Comparison of ENCODE assay signal across 24 cellular contexts in the genomic region with DNA sequence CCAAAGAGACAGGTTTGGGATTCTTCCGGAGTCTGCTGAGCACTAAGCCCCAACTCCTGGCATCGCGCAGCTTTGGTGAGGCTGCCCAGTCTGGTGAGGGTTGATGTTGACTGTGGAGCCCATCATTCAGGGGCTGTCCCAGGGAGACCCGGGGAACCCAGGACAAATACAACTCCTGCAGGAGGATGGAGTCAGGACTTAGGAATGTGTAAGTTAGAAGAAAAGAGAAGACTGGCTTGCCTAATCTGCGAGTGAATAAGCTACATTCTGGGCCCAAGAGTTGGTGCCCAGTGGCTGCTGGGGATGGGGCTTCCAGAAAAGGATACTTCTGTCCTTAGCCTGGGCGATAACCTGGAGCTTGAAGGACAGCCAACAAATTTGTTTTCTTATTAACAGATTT. TPM values are rescaled to one million over a fixed set of nuclear protein-coding genes. Genes with fewer than 3 reads are reported as not detected.
DNase-seq lines count a peak whose midpoint lies in the region; FAIRE-seq and TF ChIP-seq lines count a peak whose summit lies in the region.
"Had no signal": no experiment of that assay in that cellular context is flagged by ENCODE, and none has a peak within 500 bp of the region (broad histone marks: within the 10 kb centered on the region; RNA-seq: fewer than 3 reads in every experiment).

No MANE protein-coding gene starts in this region.

- no peaks in the 10 kb centered on the region for H3K27me3 ChIP-seq in MG63
- no peaks in the 10 kb centered on the region for H3K27me3 ChIP-seq in effector memory CD4-positive, alpha-beta T cell (replicated peaks; ENCODE audit: control insufficient read depth, insufficient read depth, low read length, poor library complexity, severe bottlenecking)
- H3K27me3 ChIP-seq: SJCRH30, thyroid gland had no signal

- no peaks in the 10 kb centered on the region for H3K36me3 ChIP-seq in MG63
- H3K36me3 ChIP-seq in kidney (ENCODE audit: control insufficient read depth in 1 of 2, insufficient read depth in 2 of 2, low read length in 2 of 2) = peaks cover 12 to 15% of the 10 kb centered on the region in 2 donors
- H3K36me3 ChIP-seq in effector memory CD4-positive, alpha-beta T cell (ENCODE audit: control insufficient read depth, insufficient read depth, low read length) = peaks cover 18% of the 10 kb centered on the region
- H3K36me3 ChIP-seq: SJCRH30 had no signal

- H3K4me3 ChIP-seq in MG63 (no peak overlapping the region), cardiac fibroblast (replicated peaks in 1 of 2; ENCODE audit: low read depth in 2 of 2, low read length in 2 of 2) (no peak overlapping the region), kidney (ENCODE audit: low read length in 2 of 2) (no peak overlapping the region)
- no peak overlapping the region for H3K4me3 ChIP-seq in effector memory CD4-positive, alpha-beta T cell (ENCODE audit: insufficient read depth, low read depth, low read length, poor library complexity, severe bottlenecking)
- H3K4me3 ChIP-seq: SJCRH30, thyroid gland had no signal

- H3K9me3 ChIP-seq in MG63 = no peaks in the 10 kb centered on the region
- H3K9me3 ChIP-seq in kidney (ENCODE audit: control insufficient read depth in 1 of 2, low read length in 2 of 2) = no peaks in the 10 kb centered on the region
- no peaks in the 10 kb centered on the region for H3K9me3 ChIP-seq in effector memory CD4-positive, alpha-beta T cell (ENCODE audit: control insufficient read depth, low read length)
- H3K9me3 ChIP-seq: SJCRH30, thyroid gland had no signal

- H3K27ac ChIP-seq in kidney (ENCODE audit: low read depth in 2 of 2, low read length in 2 of 2) = no peak overlapping the region
- H3K27ac ChIP-seq in effector memory CD4-positive, alpha-beta T cell (ENCODE audit: insufficient read depth, low read length, poor library complexity, severe bottlenecking) = no peak overlapping the region
- H3K27ac ChIP-seq: SJCRH30, thyroid gland had no signal

- no peak overlapping the region for H3K9ac ChIP-seq in kidney (ENCODE audit: low read length in 2 of 2)

- DNase-seq in ELR (ENCODE audit: low read depth) = peak; percentile 60
- DNase-seq in MG63 = peak; percentile 10
- peak; percentile 23 to 42 for DNase-seq in cardiac fibroblast (ENCODE audit: low read depth in 2 of 2)
- DNase-seq in kidney = peak; percentile 10
- no peak for DNase-seq in NCI-H1105 (lab: John Stamatoyannopoulos, UW)
- DNase-seq in AML-193 (lab: John Stamatoyannopoulos, UW) = no peak
- DNase-seq in effector memory CD4-positive, alpha-beta T cell = no peak
- DNase-seq in SK-N-DZ (ENCODE audit: low spot score) = no peak
- DNase-seq: activated CD4-positive, alpha-beta T cell treated with anti-CD3 and anti-CD28 coated beads for 48 hours; activated naive CD4-positive, alpha-beta T cell treated with anti-CD3 and anti-CD28 coated beads, Interleukin-2, amount 50 U/mL, for 16 hours; cerebellar nuclear complex; COR-L47; DND-41; effector CD8-positive, alpha-beta T cell; glutamatergic neuron; naive B cell; NCI-H1105 treated with DMSO at 0.1 percent for 48 hours; NCI-H2081; NCI-H446 treated with DMSO at 0.1 percent for 48 hours; occipital lobe; SJCRH30; stimulated activated CD4-positive, alpha-beta T cell treated with anti-CD3 and anti-CD28 coated beads, Interleukin-4, amount 100 ng/mL, for 24 hours; thyroid gland had no signal

- peaks cover 0 to 12% of the 10 kb centered on the region in 2 donors for H3K4me1 ChIP-seq in kidney (ENCODE audit: control insufficient read depth in 1 of 2, insufficient read depth in 1 of 2, low read depth in 1 of 2, low read length in 2 of 2)
- H3K4me1 ChIP-seq in effector memory CD4-positive, alpha-beta T cell (ENCODE audit: control insufficient read depth, insufficient read depth, low read length, poor library complexity, severe bottlenecking) = no peaks in the 10 kb centered on the region
- H3K4me1 ChIP-seq: SJCRH30 had no signal

- TF ChIP-seq CTCF in cardiac fibroblast (IDR thresholded peaks at IDR 0.05; ENCODE audit: low read depth, low read length) (no peak), kidney (IDR thresholded peaks at IDR 0.05; ENCODE audit: borderline replicate concordance, extremely low read depth, insufficient read depth) (no peak)

- intact Hi-C loops in kidney (cut with DNase I) = no loop called here

- no peak for FAIRE-seq in kidney (lab: Jason Lieb, UNC)
- FAIRE-seq: A204.1 had no signal

RNA-seq across cellular contexts. Expression of a gene that starts 47.9 kb away (rescaled TPM):
- 4.7 and 7.6 TPM in 2 replicates for total RNA-seq in MG63 (2014; rRNA removed; shearing (Covaris generic); ENCODE audit: low replicate concordance)
- total RNA-seq in kidney = 16.5 TPM
- polyA plus RNA-seq in kidney (ENCODE audit: insufficient read depth, low read depth, low replicate concordance) = 3.7 TPM
- polyA plus RNA-seq in SK-N-DZ (2014; cell fraction: cytosol; rRNA removed) = 12.5 and 13.8 TPM in 2 replicates
- polyA plus RNA-seq in SK-N-DZ (2014; cell fraction: nucleus; rRNA removed) = 8.0 and 13.2 TPM in 2 replicates

Comparison
In these comparisons a context has a peak if more than half of its experiments do, and no peak if none do; other contexts are left out.
1. DNase-seq: peak in ELR (single experiment), MG63 (single experiment), cardiac fibroblast (2 of 2) and kidney (single experiment); none in NCI-H1105 (single experiment), AML-193 (0 of 2), effector memory CD4-positive, alpha-beta T cell (0 of 3) and SK-N-DZ (single experiment).